Comparison of ENCODE assay signal across 24 cellular contexts in the genomic region with DNA sequence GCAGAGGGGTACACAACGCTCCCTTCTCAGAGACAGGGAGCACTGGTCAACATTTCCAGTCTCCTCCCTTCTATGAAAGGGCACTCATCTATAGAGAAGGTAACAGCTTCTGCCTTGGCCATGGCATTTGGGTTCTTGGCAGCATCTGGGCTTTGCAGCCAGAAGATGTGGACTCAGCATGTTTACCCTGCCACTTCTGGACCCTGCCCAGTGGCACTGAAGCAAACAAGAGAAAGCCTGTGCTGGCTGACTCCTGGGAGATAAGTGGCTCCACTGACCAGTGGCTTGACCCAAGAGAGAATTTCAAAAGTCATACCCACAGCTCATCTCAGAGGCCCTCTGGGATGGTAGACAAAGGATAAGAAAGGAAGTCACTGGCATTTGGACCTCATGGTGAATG.
"Had no signal": no experiment of that assay in that cellular context is flagged by ENCODE, and none has a peak within 500 bp of the region (broad histone marks: within the 10 kb centered on the region; RNA-seq: fewer than 3 reads in every experiment).

No MANE protein-coding gene starts in this region.

- DNase-seq: activated B cell treated with CpG ODN at 0.5 μM for 24 hours; activated CD4-positive, alpha-beta memory T cell treated with anti-CD3 and anti-CD28 coated beads for 36 hours; activated CD4-positive, alpha-beta T cell treated with anti-CD3 and anti-CD28 coated beads for 4 hours; activated gamma-delta T cell treated with Interleukin-2 at 50 U/mL for 16 hours; activated T-cell treated with anti-CD3 and anti-CD28 coated beads for 4 hours; adrenal gland; effector memory CD8-positive, alpha-beta T cell; foreskin keratinocyte; glutamatergic neuron; hippocampal formation; islet precursor cell; left colon; mammary epithelial cell; nephron progenitor cell; right cardiac atrium; stimulated activated CD4-positive, alpha-beta T cell treated with anti-CD3 and anti-CD28 coated beads, Interleukin-15, amount 100 ng/mL, for 24 hours; stimulated activated CD4-positive, alpha-beta T cell treated with anti-CD3 and anti-CD28 coated beads, Interleukin-2, amount 100 ng/mL, for 48 hours had no signal

- H3K4me3 ChIP-seq: adrenal gland, skin epidermis, suprapubic skin had no signal

- H3K27ac ChIP-seq: adrenal gland, foreskin keratinocyte, skin epidermis, suprapubic skin had no signal

- H3K27me3 Mint-ChIP-seq: activated B cell treated with CpG ODN at 0.5 μM for 24 hours; activated CD4-positive, alpha-beta memory T cell treated with anti-CD3 and anti-CD28 coated beads for 36 hours had no signal

- H3K9me3 ChIP-seq: adrenal gland, suprapubic skin had no signal

- H3K4me1 ChIP-seq: adrenal gland, foreskin keratinocyte had no signal

- H3K9me3 Mint-ChIP-seq: activated B cell treated with CpG ODN at 0.5 μM for 24 hours; activated CD4-positive, alpha-beta memory T cell treated with anti-CD3 and anti-CD28 coated beads for 36 hours; activated naive CD4-positive, alpha-beta T cell treated with anti-CD3 and anti-CD28 coated beads, Interleukin-2, amount 50 U/mL, for 72 hours; activated T-helper 1 cell treated with anti-CD3 and anti-CD28 coated beads, Interleukin-12 subunit alpha, Interleukin-12 subunit beta, Interleukin-2, Interleukin-4 antibody, amounts not matched to agents 30 ng/mL and 10 ng/mL and 1 ng/mL, durations not matched to agents 14 hours and 24 hours and 36 hours; effector memory CD8-positive, alpha-beta T cell; nephron progenitor cell; stimulated activated naive CD8-positive, alpha-beta T cell treated with anti-CD3 and anti-CD28 coated beads, Interleukin-15, Interleukin-2, amounts not matched to agents 100 ng/mL and 50 ng/mL, for 24 hours; T-helper 2 cell treated with Interferon-gamma antibody and Interleukin-4, amounts not matched to agents 5 μg/mL and 100 μg/mL, for 36 hours had no signal

- H3K27me3 ChIP-seq: adrenal gland, foreskin keratinocyte, suprapubic skin had no signal

- H3K4me1 Mint-ChIP-seq: activated B cell treated with CpG ODN at 0.5 μM for 24 hours had no signal

- H3K27ac Mint-ChIP-seq: activated B cell treated with CpG ODN at 0.5 μM for 24 hours; activated CD4-positive, alpha-beta memory T cell treated with anti-CD3 and anti-CD28 coated beads for 36 hours; activated naive CD4-positive, alpha-beta T cell treated with anti-CD3 and anti-CD28 coated beads, Interleukin-2, amount 50 U/mL, for 72 hours; activated T-helper 1 cell treated with anti-CD3 and anti-CD28 coated beads, Interleukin-12 subunit alpha, Interleukin-12 subunit beta, Interleukin-2, Interleukin-4 antibody, amounts not matched to agents 30 ng/mL and 10 ng/mL and 1 ng/mL, durations not matched to agents 14 hours and 24 hours and 36 hours; effector memory CD8-positive, alpha-beta T cell; nephron progenitor cell; progenitor cell of endocrine pancreas; stimulated activated naive CD8-positive, alpha-beta T cell treated with anti-CD3 and anti-CD28 coated beads, Interleukin-15, Interleukin-2, amounts not matched to agents 100 ng/mL and 50 ng/mL, for 24 hours; T-helper 2 cell treated with Interferon-gamma antibody and Interleukin-4, amounts not matched to agents 5 μg/mL and 100 μg/mL, for 36 hours had no signal

- H3K36me3 Mint-ChIP-seq: activated CD4-positive, alpha-beta memory T cell treated with anti-CD3 and anti-CD28 coated beads for 36 hours; activated naive CD4-positive, alpha-beta T cell treated with anti-CD3 and anti-CD28 coated beads, Interleukin-2, amount 50 U/mL, for 72 hours had no signal

- H3K36me3 ChIP-seq: adrenal gland, suprapubic skin had no signal

- H3K4me3 Mint-ChIP-seq: activated B cell treated with CpG ODN at 0.5 μM for 24 hours; activated CD4-positive, alpha-beta memory T cell treated with anti-CD3 and anti-CD28 coated beads for 36 hours; activated T-helper 1 cell treated with anti-CD3 and anti-CD28 coated beads, Interleukin-12 subunit alpha, Interleukin-12 subunit beta, Interleukin-2, Interleukin-4 antibody, amounts not matched to agents 30 ng/mL and 10 ng/mL and 1 ng/mL, durations not matched to agents 14 hours and 24 hours and 36 hours; effector memory CD8-positive, alpha-beta T cell; nephron progenitor cell; stimulated activated naive CD8-positive, alpha-beta T cell treated with anti-CD3 and anti-CD28 coated beads, Interleukin-15, Interleukin-2, amounts not matched to agents 100 ng/mL and 50 ng/mL, for 24 hours; T-helper 2 cell treated with Interferon-gamma antibody and Interleukin-4, amounts not matched to agents 5 μg/mL and 100 μg/mL, for 36 hours had no signal
